ENCODE assay signal across 9 cellular contexts in genomic region chr11:74726547-74727182, GRCh38. TPM values are rescaled to one million over a fixed set of nuclear protein-coding genes. Genes with fewer than 3 reads are reported as not detected.
DNase-seq lines count a peak whose midpoint lies in the region; ATAC-seq and TF ChIP-seq lines count a peak whose summit lies in the region.
"Had no signal": no experiment of that assay in that cellular context is flagged by ENCODE, and none has a peak within 500 bp of the region (broad histone marks: within the 10 kb centered on the region; RNA-seq: fewer than 3 reads in every experiment).

No MANE protein-coding gene starts in this region.

- TF ChIP-seq CTCF in GM20000 (IDR thresholded peaks at IDR 0.05; ENCODE audit: extremely low read depth, missing control alignments) (peak; percentile 77), foreskin keratinocyte (conservative IDR thresholded peaks at IDR 0.05) (peak; percentile 88), upper lobe of left lung (IDR thresholded peaks at IDR 0.05) (peak; percentile 91 to 97 (median 92))

- no peak overlapping the region for H3K27ac ChIP-seq in foreskin keratinocyte
- no peak overlapping the region for H3K27ac ChIP-seq in upper lobe of left lung
- H3K27ac ChIP-seq: SK-N-MC had no signal

- H3K27me3 ChIP-seq in foreskin keratinocyte: peaks cover 91% of the 10 kb centered on the region
- H3K27me3 ChIP-seq in upper lobe of left lung: peaks cover 0 to 8% (median 3%) of the 10 kb centered on the region in 4 donors

- no peak overlapping the region for H3K4me3 ChIP-seq in upper lobe of left lung
- H3K4me3 ChIP-seq: SK-N-MC had no signal

- peak; percentile 73 for DNase-seq in COLO829 (ENCODE audit: low spot score)
- peak; percentile 91 for DNase-seq in GM20000 (ENCODE audit: low spot score)
- DNase-seq in KBM-7: peak; percentile 67
- peak; percentile 76 for DNase-seq in RKO (ENCODE audit: low spot score)
- peak; percentile 26 for DNase-seq in activated T-helper 2 cell treated with anti-CD3 and anti-CD28 coated beads, Interferon-gamma antibody, Interleukin-2, Interleukin-4, amounts not matched to agents 10 μg/mL and 5 μg/mL and 100 μg/mL, durations not matched to agents 14 hours and 24 hours and 36 hours (ENCODE audit: low spot score)
- peak in 1 of 2 donors; percentile 40 for DNase-seq in foreskin keratinocyte
- peak; percentile 61 for DNase-seq in occipital lobe (lab: John Stamatoyannopoulos, UW)
- peak; percentile 64 to 78 for DNase-seq in upper lobe of left lung

- no peaks in the 10 kb centered on the region for H3K36me3 ChIP-seq in upper lobe of left lung

- intact Hi-C loops in activated T-helper 2 cell treated with anti-CD3 and anti-CD28 coated beads, Interferon-gamma antibody, Interleukin-2, Interleukin-4, amounts not matched to agents 10 μg/mL and 5 μg/mL and 100 μg/mL, durations not matched to agents 14 hours and 24 hours and 36 hours (cut with micrococcal nuclease): loop anchor here (2.0 kb wide), 1 partner anchor 274 kb away; no protein-coding TSS in a partner anchor

- H3K9me3 ChIP-seq in upper lobe of left lung: no peaks in the 10 kb centered on the region

- no peak overlapping the region for H3K27ac Mint-ChIP-seq in activated T-helper 2 cell treated with anti-CD3 and anti-CD28 coated beads, Interferon-gamma antibody, Interleukin-2, Interleukin-4, amounts not matched to agents 10 μg/mL and 5 μg/mL and 100 μg/mL, durations not matched to agents 14 hours and 24 hours and 36 hours

- peaks cover 55% of the 10 kb centered on the region for H3K27me3 Mint-ChIP-seq in activated T-helper 2 cell treated with anti-CD3 and anti-CD28 coated beads, Interferon-gamma antibody, Interleukin-2, Interleukin-4, amounts not matched to agents 10 μg/mL and 5 μg/mL and 100 μg/mL, durations not matched to agents 14 hours and 24 hours and 36 hours (ENCODE audit: low read depth)

- TF ChIP-seq POLR2A in upper lobe of left lung (IDR thresholded peaks at IDR 0.05): no peak

- peak; percentile 83 for ATAC-seq in foreskin keratinocyte
- ATAC-seq in upper lobe of left lung (ENCODE audit: low FRiP score in 2 of 2): peak; percentile 88 to 93

- no peaks in the 10 kb centered on the region for H3K36me3 Mint-ChIP-seq in activated T-helper 2 cell treated with anti-CD3 and anti-CD28 coated beads, Interferon-gamma antibody, Interleukin-2, Interleukin-4, amounts not matched to agents 10 μg/mL and 5 μg/mL and 100 μg/mL, durations not matched to agents 14 hours and 24 hours and 36 hours (ENCODE audit: low read depth)

- in situ Hi-C loops in KBM-7 (cut with MboI; ENCODE audit: low pct_unique_long_range_greater_than_20kb, low sequenced_read_pairs): no loop called here

- H3K4me1 ChIP-seq in foreskin keratinocyte: no peaks in the 10 kb centered on the region
- peaks cover 4 to 17% (median 5%) of the 10 kb centered on the region in 4 donors for H3K4me1 ChIP-seq in upper lobe of left lung

- H3K9me3 Mint-ChIP-seq in activated T-helper 2 cell treated with anti-CD3 and anti-CD28 coated beads, Interferon-gamma antibody, Interleukin-2, Interleukin-4, amounts not matched to agents 10 μg/mL and 5 μg/mL and 100 μg/mL, durations not matched to agents 14 hours and 24 hours and 36 hours: no peaks in the 10 kb centered on the region

- H3K4me3 Mint-ChIP-seq in activated T-helper 2 cell treated with anti-CD3 and anti-CD28 coated beads, Interferon-gamma antibody, Interleukin-2, Interleukin-4, amounts not matched to agents 10 μg/mL and 5 μg/mL and 100 μg/mL, durations not matched to agents 14 hours and 24 hours and 36 hours (ENCODE audit: low read depth): no peak overlapping the region

- peaks cover 2% of the 10 kb centered on the region for H3K4me1 Mint-ChIP-seq in activated T-helper 2 cell treated with anti-CD3 and anti-CD28 coated beads, Interferon-gamma antibody, Interleukin-2, Interleukin-4, amounts not matched to agents 10 μg/mL and 5 μg/mL and 100 μg/mL, durations not matched to agents 14 hours and 24 hours and 36 hours (ENCODE audit: low read depth)

- 9 to 11% methylated on average over 6 to 13 of the region's 13 CpGs for WGBS in upper lobe of left lung, 2 donors

- TF ChIP-seq EP300 in upper lobe of left lung (IDR thresholded peaks at IDR 0.05): no peak

RNA-seq across cellular contexts. Expression of gene CHRDL2, which starts 4.6 kb away (rescaled TPM):
- not detected in 2 replicates for total RNA-seq in activated T-helper 2 cell treated with anti-CD3 and anti-CD28 coated beads, Interferon-gamma antibody, Interleukin-2, Interleukin-4, amounts not matched to agents 10 μg/mL and 5 μg/mL and 100 μg/mL, durations not matched to agents 14 hours and 24 hours and 36 hours
- total RNA-seq in foreskin keratinocyte: not detected in 2 replicates
- polyA plus RNA-seq in foreskin keratinocyte: not detected in 2 replicates
- total RNA-seq in occipital lobe: not detected
- 1 to 10 TPM in 3 of 6 donors, not detected in 3; 1.3 to 3.1 (median 1.5) TPM for total RNA-seq in upper lobe of left lung

RNA-seq across cellular contexts. Expression of gene RNF169, which starts 22.0 kb away (rescaled TPM):
- total RNA-seq in activated T-helper 2 cell treated with anti-CD3 and anti-CD28 coated beads, Interferon-gamma antibody, Interleukin-2, Interleukin-4, amounts not matched to agents 10 μg/mL and 5 μg/mL and 100 μg/mL, durations not matched to agents 14 hours and 24 hours and 36 hours: 14.3 and 14.4 TPM in 2 replicates
- total RNA-seq in foreskin keratinocyte (17.9 and 18.5 TPM in 2 replicates), occipital lobe (39.3 TPM), upper lobe of left lung (10 to 100 TPM; 13.4 to 34.3 (median 22.8) TPM)
- 2.8 and 3.4 TPM in 2 replicates for polyA plus RNA-seq in foreskin keratinocyte
